In the genomic region with DNA sequence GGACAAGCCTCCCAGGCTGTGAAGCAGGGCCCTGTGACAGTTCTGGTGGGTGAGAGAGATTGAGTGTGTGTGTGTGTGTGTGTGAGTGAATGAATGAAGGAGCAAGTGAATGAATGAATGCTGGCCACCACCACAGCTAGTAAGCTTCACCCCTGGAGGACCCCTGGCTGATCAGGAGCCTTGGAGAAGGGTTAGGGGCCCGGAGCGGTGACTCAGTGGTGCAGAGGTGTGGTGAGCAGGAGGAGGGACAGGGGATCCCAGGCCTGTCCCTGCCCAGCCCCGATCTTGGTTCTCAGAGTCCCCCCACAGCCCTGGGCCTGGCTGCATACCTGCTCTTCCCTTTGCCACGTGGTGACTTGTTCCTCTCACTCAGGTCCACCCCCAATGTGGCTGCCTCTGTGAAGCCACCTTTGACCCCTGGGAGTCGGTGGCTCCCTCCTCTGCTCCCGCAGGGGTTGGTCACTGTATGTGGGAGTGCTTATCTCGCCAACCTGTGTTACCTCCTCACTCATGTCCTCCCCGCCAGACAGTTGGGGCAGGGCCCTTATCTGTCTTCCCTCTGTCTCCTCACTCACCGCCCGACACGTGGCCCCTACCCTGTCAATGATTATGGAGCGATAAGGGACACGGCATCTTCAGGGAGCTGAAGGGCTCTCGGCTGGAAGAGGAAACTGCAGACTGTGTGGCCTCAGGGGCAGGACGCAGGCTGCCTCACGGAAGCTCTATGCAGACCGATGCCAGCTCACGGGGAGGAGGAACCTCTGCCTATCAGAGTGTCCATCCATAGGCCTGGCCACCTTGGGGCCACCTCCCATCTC, we compare ENCODE assay signal across 1 cellular context.
TF ChIP-seq lines count a peak whose summit lies in the region.

No MANE protein-coding gene starts in this region.

TF ChIP-seq in HepG2, 621 proteins besides CTCF, POLR2A, EP300 and RAD21 (continued from another document and continues in another):
- no peak for TF ChIP-seq HOXA7 (CRISPR knock-in tag; IDR thresholded peaks at IDR 0.05)
- TF ChIP-seq RELA (CRISPR knock-in tag; IDR thresholded peaks at IDR 0.05): no peak
- no peak for TF ChIP-seq ZNF234 (CRISPR knock-in tag; conservative IDR thresholded peaks at IDR 0.05)
- TF ChIP-seq ZNF616 (CRISPR knock-in tag; IDR thresholded peaks at IDR 0.05; ENCODE audit: low read depth): 0 out of 2 replicates have a peak, but pooled peaks have one; percentile 35
- TF ChIP-seq CEBPG (CRISPR knock-in tag; IDR thresholded peaks at IDR 0.05): peak; percentile 30; the same call in 1 of the 2 replicates
- TF ChIP-seq SP5 (CRISPR knock-in tag; IDR thresholded peaks at IDR 0.05; ENCODE audit: borderline replicate concordance, low read depth): no peak
- no peak for TF ChIP-seq KLF16 (CRISPR knock-in tag; IDR thresholded peaks at IDR 0.05)
- TF ChIP-seq POLR2G (IDR thresholded peaks at IDR 0.05; ENCODE audit: low read depth, low read length): peak; percentile 60
- TF ChIP-seq, protein P1, sequence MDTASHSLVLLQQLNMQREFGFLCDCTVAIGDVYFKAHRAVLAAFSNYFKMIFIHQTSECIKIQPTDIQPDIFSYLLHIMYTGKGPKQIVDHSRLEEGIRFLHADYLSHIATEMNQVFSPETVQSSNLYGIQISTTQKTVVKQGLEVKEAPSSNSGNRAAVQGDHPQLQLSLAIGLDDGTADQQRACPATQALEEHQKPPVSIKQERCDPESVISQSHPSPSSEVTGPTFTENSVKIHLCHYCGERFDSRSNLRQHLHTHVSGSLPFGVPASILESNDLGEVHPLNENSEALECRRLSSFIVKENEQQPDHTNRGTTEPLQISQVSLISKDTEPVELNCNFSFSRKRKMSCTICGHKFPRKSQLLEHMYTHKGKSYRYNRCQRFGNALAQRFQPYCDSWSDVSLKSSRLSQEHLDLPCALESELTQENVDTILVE (CRISPR knock-in tag; IDR thresholded peaks at IDR 0.05): no peak
- TF ChIP-seq, protein P2, sequence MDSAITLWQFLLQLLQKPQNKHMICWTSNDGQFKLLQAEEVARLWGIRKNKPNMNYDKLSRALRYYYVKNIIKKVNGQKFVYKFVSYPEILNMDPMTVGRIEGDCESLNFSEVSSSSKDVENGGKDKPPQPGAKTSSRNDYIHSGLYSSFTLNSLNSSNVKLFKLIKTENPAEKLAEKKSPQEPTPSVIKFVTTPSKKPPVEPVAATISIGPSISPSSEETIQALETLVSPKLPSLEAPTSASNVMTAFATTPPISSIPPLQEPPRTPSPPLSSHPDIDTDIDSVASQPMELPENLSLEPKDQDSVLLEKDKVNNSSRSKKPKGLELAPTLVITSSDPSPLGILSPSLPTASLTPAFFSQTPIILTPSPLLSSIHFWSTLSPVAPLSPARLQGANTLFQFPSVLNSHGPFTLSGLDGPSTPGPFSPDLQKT (CRISPR knock-in tag; IDR thresholded peaks at IDR 0.05; ENCODE audit: borderline replicate concordance): no peak
- no peak for TF ChIP-seq ZNF562 (CRISPR knock-in tag; IDR thresholded peaks at IDR 0.05; ENCODE audit: borderline replicate concordance)
- no peak for TF ChIP-seq NFKB2 (CRISPR knock-in tag; IDR thresholded peaks at IDR 0.05; ENCODE audit: borderline replicate concordance)
- no peak for TF ChIP-seq ZNF570 (CRISPR knock-in tag; IDR thresholded peaks at IDR 0.05; ENCODE audit: borderline replicate concordance)
- no peak for TF ChIP-seq ONECUT2 (CRISPR knock-in tag; IDR thresholded peaks at IDR 0.05)
- TF ChIP-seq ZBTB7A (CRISPR knock-in tag; IDR thresholded peaks at IDR 0.05): no peak
- TF ChIP-seq, protein P3, sequence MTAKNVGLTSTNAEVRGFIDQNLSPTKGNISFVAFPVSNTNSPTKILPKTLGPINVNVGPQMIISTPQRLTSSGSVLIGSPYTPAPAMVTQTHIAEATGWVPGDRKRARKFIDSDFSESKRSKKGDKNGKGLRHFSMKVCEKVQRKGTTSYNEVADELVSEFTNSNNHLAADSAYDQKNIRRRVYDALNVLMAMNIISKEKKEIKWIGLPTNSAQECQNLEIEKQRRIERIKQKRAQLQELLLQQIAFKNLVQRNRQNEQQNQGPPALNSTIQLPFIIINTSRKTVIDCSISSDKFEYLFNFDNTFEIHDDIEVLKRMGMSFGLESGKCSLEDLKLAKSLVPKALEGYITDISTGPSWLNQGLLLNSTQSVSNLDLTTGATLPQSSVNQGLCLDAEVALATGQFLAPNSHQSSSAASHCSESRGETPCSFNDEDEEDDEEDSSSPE (CRISPR knock-in tag; IDR thresholded peaks at IDR 0.05): no peak
- no peak for TF ChIP-seq ZNF251 (CRISPR knock-in tag; IDR thresholded peaks at IDR 0.05)
- no peak for TF ChIP-seq ZNF235 (CRISPR knock-in tag; IDR thresholded peaks at IDR 0.05; ENCODE audit: borderline replicate concordance)
- TF ChIP-seq ZNF20 (CRISPR knock-in tag; IDR thresholded peaks at IDR 0.05): no peak
- TF ChIP-seq SP4 (CRISPR knock-in tag; IDR thresholded peaks at IDR 0.05): no peak
- TF ChIP-seq, protein P4, sequence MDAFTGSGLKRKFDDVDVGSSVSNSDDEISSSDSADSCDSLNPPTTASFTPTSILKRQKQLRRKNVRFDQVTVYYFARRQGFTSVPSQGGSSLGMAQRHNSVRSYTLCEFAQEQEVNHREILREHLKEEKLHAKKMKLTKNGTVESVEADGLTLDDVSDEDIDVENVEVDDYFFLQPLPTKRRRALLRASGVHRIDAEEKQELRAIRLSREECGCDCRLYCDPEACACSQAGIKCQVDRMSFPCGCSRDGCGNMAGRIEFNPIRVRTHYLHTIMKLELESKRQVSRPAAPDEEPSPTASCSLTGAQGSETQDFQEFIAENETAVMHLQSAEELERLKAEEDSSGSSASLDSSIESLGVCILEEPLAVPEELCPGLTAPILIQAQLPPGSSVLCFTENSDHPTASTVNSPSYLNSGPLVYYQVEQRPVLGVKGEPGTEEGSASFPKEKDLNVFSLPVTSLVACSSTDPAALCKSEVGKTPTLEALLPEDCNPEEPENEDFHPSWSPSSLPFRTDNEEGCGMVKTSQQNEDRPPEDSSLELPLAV (CRISPR knock-in tag; conservative IDR thresholded peaks at IDR 0.05; ENCODE audit: low read depth): no peak
- no peak for TF ChIP-seq ELF4 (CRISPR knock-in tag; IDR thresholded peaks at IDR 0.05; ENCODE audit: borderline replicate concordance)
- TF ChIP-seq KDM3A (CRISPR knock-in tag; IDR thresholded peaks at IDR 0.05; ENCODE audit: low read depth): 0 out of 2 replicates have a peak, but pooled peaks have one; percentile 25
- TF ChIP-seq, protein P5, sequence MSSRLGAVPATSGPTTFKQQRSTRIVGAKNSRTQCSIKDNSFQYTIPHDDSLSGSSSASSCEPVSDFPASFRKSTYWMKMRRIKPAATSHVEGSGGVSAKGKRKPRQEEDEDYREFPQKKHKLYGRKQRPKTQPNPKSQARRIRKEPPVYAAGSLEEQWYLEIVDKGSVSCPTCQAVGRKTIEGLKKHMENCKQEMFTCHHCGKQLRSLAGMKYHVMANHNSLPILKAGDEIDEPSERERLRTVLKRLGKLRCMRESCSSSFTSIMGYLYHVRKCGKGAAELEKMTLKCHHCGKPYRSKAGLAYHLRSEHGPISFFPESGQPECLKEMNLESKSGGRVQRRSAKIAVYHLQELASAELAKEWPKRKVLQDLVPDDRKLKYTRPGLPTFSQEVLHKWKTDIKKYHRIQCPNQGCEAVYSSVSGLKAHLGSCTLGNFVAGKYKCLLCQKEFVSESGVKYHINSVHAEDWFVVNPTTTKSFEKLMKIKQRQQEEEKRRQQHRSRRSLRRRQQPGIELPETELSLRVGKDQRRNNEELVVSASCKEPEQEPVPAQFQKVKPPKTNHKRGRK (CRISPR knock-in tag; IDR thresholded peaks at IDR 0.05): no peak
- TF ChIP-seq HDAC1 (CRISPR knock-in tag; IDR thresholded peaks at IDR 0.05): no peak
- TF ChIP-seq CC2D1A (CRISPR knock-in tag; IDR thresholded peaks at IDR 0.05): no peak
- no peak for TF ChIP-seq TBP (CRISPR knock-in tag; IDR thresholded peaks at IDR 0.05)
- no peak for TF ChIP-seq ZFAT (CRISPR knock-in tag; conservative IDR thresholded peaks at IDR 0.05)
- TF ChIP-seq FIP1L1 (IDR thresholded peaks at IDR 0.05; ENCODE audit: borderline replicate concordance, insufficient read depth, low read depth, low read length): no peak
- no peak for TF ChIP-seq ZNF17 (CRISPR knock-in tag; IDR thresholded peaks at IDR 0.05)
- TF ChIP-seq, protein P6, sequence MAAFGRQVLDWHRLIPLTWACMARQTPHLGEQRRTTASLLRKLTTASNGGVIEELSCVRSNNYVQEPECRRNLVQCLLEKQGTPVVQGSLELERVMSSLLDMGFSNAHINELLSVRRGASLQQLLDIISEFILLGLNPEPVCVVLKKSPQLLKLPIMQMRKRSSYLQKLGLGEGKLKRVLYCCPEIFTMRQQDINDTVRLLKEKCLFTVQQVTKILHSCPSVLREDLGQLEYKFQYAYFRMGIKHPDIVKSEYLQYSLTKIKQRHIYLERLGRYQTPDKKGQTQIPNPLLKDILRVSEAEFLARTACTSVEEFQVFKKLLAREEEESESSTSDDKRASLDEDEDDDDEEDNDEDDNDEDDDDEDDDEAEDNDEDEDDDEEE (CRISPR knock-in tag; IDR thresholded peaks at IDR 0.05): no peak
- TF ChIP-seq ZNF430 (CRISPR knock-in tag; IDR thresholded peaks at IDR 0.05): no peak
- TF ChIP-seq ZNF746 (CRISPR knock-in tag; IDR thresholded peaks at IDR 0.05): no peak
- TF ChIP-seq NRL (CRISPR knock-in tag; IDR thresholded peaks at IDR 0.05; ENCODE audit: borderline replicate concordance): no peak; the same call in 1 of the 2 replicates
- no peak for TF ChIP-seq ZIK1 (CRISPR knock-in tag; IDR thresholded peaks at IDR 0.05; ENCODE audit: borderline replicate concordance, low read depth)
- TF ChIP-seq BCL6 (CRISPR knock-in tag; IDR thresholded peaks at IDR 0.05): no peak
- no peak for TF ChIP-seq KLF13 (CRISPR knock-in tag; IDR thresholded peaks at IDR 0.05)
- TF ChIP-seq, protein P7, sequence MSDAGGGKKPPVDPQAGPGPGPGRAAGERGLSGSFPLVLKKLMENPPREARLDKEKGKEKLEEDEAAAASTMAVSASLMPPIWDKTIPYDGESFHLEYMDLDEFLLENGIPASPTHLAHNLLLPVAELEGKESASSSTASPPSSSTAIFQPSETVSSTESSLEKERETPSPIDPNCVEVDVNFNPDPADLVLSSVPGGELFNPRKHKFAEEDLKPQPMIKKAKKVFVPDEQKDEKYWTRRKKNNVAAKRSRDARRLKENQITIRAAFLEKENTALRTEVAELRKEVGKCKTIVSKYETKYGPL (CRISPR knock-in tag; IDR thresholded peaks at IDR 0.05): no peak
- TF ChIP-seq RNF2 (conservative IDR thresholded peaks at IDR 0.05; ENCODE audit: low read depth): peak; percentile 51; the same call in 1 of the 2 replicates
- no peak for TF ChIP-seq FOXM1 (CRISPR knock-in tag; IDR thresholded peaks at IDR 0.05)
- TF ChIP-seq ZNF326 (CRISPR knock-in tag; IDR thresholded peaks at IDR 0.05; ENCODE audit: borderline replicate concordance): no peak
- TF ChIP-seq ZNF205 (CRISPR knock-in tag; IDR thresholded peaks at IDR 0.05): 0 out of 2 replicates have a peak, but pooled peaks have one; percentile 36
- no peak for TF ChIP-seq KDM1A (CRISPR knock-in tag; IDR thresholded peaks at IDR 0.05)
- TF ChIP-seq ARNTL (CRISPR knock-in tag; IDR thresholded peaks at IDR 0.05): 0 out of 2 replicates have a peak, but pooled peaks have one; percentile 36
- TF ChIP-seq DMAP1 (CRISPR knock-in tag; IDR thresholded peaks at IDR 0.05): peak; percentile 78; the same call in 1 of the 2 replicates
- no peak for TF ChIP-seq ZC3H13 (CRISPR knock-in tag; IDR thresholded peaks at IDR 0.05)
- TF ChIP-seq, protein P8, sequence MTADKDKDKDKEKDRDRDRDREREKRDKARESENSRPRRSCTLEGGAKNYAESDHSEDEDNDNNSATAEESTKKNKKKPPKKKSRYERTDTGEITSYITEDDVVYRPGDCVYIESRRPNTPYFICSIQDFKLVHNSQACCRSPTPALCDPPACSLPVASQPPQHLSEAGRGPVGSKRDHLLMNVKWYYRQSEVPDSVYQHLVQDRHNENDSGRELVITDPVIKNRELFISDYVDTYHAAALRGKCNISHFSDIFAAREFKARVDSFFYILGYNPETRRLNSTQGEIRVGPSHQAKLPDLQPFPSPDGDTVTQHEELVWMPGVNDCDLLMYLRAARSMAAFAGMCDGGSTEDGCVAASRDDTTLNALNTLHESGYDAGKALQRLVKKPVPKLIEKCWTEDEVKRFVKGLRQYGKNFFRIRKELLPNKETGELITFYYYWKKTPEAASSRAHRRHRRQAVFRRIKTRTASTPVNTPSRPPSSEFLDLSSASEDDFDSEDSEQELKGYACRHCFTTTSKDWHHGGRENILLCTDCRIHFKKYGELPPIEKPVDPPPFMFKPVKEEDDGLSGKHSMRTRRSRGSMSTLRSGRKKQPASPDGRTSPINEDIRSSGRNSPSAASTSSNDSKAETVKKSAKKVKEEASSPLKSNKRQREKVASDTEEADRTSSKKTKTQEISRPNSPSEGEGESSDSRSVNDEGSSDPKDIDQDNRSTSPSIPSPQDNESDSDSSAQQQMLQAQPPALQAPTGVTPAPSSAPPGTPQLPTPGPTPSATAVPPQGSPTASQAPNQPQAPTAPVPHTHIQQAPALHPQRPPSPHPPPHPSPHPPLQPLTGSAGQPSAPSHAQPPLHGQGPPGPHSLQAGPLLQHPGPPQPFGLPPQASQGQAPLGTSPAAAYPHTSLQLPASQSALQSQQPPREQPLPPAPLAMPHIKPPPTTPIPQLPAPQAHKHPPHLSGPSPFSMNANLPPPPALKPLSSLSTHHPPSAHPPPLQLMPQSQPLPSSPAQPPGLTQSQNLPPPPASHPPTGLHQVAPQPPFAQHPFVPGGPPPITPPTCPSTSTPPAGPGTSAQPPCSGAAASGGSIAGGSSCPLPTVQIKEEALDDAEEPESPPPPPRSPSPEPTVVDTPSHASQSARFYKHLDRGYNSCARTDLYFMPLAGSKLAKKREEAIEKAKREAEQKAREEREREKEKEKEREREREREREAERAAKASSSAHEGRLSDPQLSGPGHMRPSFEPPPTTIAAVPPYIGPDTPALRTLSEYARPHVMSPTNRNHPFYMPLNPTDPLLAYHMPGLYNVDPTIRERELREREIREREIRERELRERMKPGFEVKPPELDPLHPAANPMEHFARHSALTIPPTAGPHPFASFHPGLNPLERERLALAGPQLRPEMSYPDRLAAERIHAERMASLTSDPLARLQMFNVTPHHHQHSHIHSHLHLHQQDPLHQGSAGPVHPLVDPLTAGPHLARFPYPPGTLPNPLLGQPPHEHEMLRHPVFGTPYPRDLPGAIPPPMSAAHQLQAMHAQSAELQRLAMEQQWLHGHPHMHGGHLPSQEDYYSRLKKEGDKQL (CRISPR knock-in tag; IDR thresholded peaks at IDR 0.05; ENCODE audit: low read depth): no peak
- no peak for TF ChIP-seq ZNF367 (CRISPR knock-in tag; IDR thresholded peaks at IDR 0.05; ENCODE audit: borderline replicate concordance)
- no peak for TF ChIP-seq ZNF530 (CRISPR knock-in tag; IDR thresholded peaks at IDR 0.05; ENCODE audit: low read depth)
- TF ChIP-seq NKX3-1 (CRISPR knock-in tag; IDR thresholded peaks at IDR 0.05): no peak
- TF ChIP-seq ZNF343 (CRISPR knock-in tag; IDR thresholded peaks at IDR 0.05): no peak
- TF ChIP-seq GABPA (IDR thresholded peaks at IDR 0.05; ENCODE audit: low read depth, low read length): no peak
- no peak for TF ChIP-seq GABPA (CRISPR knock-in tag; IDR thresholded peaks at IDR 0.05; ENCODE audit: low read depth)
- TF ChIP-seq PHF20 (CRISPR knock-in tag; IDR thresholded peaks at IDR 0.05): no peak; the same call in 1 of the 2 replicates
- TF ChIP-seq, protein P9, sequence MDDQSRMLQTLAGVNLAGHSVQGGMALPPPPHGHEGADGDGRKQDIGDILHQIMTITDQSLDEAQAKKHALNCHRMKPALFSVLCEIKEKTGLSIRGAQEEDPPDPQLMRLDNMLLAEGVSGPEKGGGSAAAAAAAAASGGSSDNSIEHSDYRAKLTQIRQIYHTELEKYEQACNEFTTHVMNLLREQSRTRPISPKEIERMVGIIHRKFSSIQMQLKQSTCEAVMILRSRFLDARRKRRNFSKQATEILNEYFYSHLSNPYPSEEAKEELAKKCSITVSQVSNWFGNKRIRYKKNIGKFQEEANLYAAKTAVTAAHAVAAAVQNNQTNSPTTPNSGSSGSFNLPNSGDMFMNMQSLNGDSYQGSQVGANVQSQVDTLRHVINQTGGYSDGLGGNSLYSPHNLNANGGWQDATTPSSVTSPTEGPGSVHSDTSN (CRISPR knock-in tag; IDR thresholded peaks at IDR 0.05; ENCODE audit: borderline replicate concordance): no peak
